ENCODE assay signal across 21 cellular contexts in genomic region chr13:49386664-49387063, GRCh38.
"Had no signal": no experiment of that assay in that cellular context is flagged by ENCODE, and none has a peak within 500 bp of the region (broad histone marks: within the 10 kb centered on the region; RNA-seq: fewer than 3 reads in every experiment).

No MANE protein-coding gene starts in this region.

- H3K27me3 ChIP-seq: MG63, SJSA1 had no signal

- H3K36me3 ChIP-seq: MG63, SJSA1 had no signal

- H3K4me3 ChIP-seq: MG63, SJSA1, SK-N-MC had no signal

- H3K9me3 ChIP-seq: MG63, SJSA1 had no signal

- H3K27ac ChIP-seq: HL-60, SJSA1, SK-N-MC had no signal

- DNase-seq: Karpas-422, KG1, MG63, NCI-H1092, NCI-H1105 treated with DMSO at 0.1 percent for 48 hours, NCI-H1417 treated with DMSO at 0.1 percent for 48 hours, NCI-H146, NCI-H1694 treated with DMSO at 0.1 percent for 48 hours, NCI-H1930, NCI-H2081, NCI-H2107, NCI-H2227 treated with DMSO at 0.1 percent for 48 hours, NCI-H524, NCI-H69, NCI-H774, Right ventricle myocardium superior, RPMI8226, SIG-M5 had no signal
